In the genomic region with DNA sequence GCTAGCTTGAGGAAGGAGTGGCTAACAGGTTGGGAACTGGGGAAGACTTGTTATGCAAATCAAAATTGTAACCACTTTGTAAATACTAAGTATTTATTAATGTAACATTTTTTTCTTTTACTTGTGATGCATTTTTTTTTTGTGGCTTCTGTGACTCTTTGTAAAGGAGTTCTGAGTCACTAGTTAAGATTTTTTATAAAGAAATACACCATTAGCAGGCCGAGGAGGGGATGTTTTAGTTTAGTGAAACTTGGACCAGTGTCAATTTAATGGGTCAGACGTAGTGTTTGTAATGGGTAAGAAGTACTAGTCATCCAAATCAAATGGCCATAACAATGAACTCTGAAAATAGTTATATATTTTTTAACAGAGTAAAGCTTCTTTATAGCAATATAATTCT, we compare ENCODE assay signal across 15 cellular contexts. TPM values are rescaled to one million over a fixed set of nuclear protein-coding genes. Genes with fewer than 3 reads are reported as not detected.
DNase-seq lines count a peak whose midpoint lies in the region; ATAC-seq and TF ChIP-seq lines count a peak whose summit lies in the region.
"Had no signal": no experiment of that assay in that cellular context is flagged by ENCODE, and none has a peak within 500 bp of the region (broad histone marks: within the 10 kb centered on the region; RNA-seq: fewer than 3 reads in every experiment).

No MANE protein-coding gene starts in this region.

- H3K9me3 Mint-ChIP-seq in activated CD8-positive, alpha-beta memory T cell treated with anti-CD3 and anti-CD28 coated beads, Interleukin-2, amount 10 ng/mL, durations not matched to agents 7 days and 5 days (ENCODE audit: low read depth) = no peaks in the 10 kb centered on the region
- H3K9me3 Mint-ChIP-seq in progenitor cell of endocrine pancreas (ENCODE audit: low read depth) = no peaks in the 10 kb centered on the region
- H3K9me3 Mint-ChIP-seq: activated T-cell treated with anti-CD3 and anti-CD28 coated beads, Interleukin-2, amount 50 U/mL, for 72 hours; brain; stimulated activated naive CD8-positive, alpha-beta T cell treated with anti-CD3 and anti-CD28 coated beads, Interleukin-15, amount 100 ng/mL, for 72 hours had no signal

- no peak overlapping the region for H3K27ac ChIP-seq in RWPE1
- peak overlapping the region; percentile 82 for H3K27ac ChIP-seq in epithelial cell of prostate
- H3K27ac ChIP-seq: psoas muscle had no signal

- H3K27me3 Mint-ChIP-seq in activated CD8-positive, alpha-beta memory T cell treated with anti-CD3 and anti-CD28 coated beads, Interleukin-2, amount 10 ng/mL, durations not matched to agents 7 days and 5 days = peaks cover 3% of the 10 kb centered on the region
- no peaks in the 10 kb centered on the region for H3K27me3 Mint-ChIP-seq in progenitor cell of endocrine pancreas
- H3K27me3 Mint-ChIP-seq: brain; CD4-positive, CD25-positive, alpha-beta regulatory T cell; stimulated activated naive CD8-positive, alpha-beta T cell treated with anti-CD3 and anti-CD28 coated beads, Interleukin-15, amount 100 ng/mL, for 72 hours had no signal

- peaks cover 5% of the 10 kb centered on the region for H3K4me1 Mint-ChIP-seq in activated CD8-positive, alpha-beta memory T cell treated with anti-CD3 and anti-CD28 coated beads, Interleukin-2, amount 10 ng/mL, durations not matched to agents 7 days and 5 days
- no peaks in the 10 kb centered on the region for H3K4me1 Mint-ChIP-seq in progenitor cell of endocrine pancreas (ENCODE audit: low read depth)
- H3K4me1 Mint-ChIP-seq: CD4-positive, CD25-positive, alpha-beta regulatory T cell had no signal

- TF ChIP-seq CTCF in RWPE1 (conservative IDR thresholded peaks at IDR 0.05; ENCODE audit: low read depth) (no peak), progenitor cell of endocrine pancreas (IDR thresholded peaks at IDR 0.05; ENCODE audit: unreplicated experiment) (no peak)

- no peaks in the 10 kb centered on the region for H3K36me3 Mint-ChIP-seq in activated CD8-positive, alpha-beta memory T cell treated with anti-CD3 and anti-CD28 coated beads, Interleukin-2, amount 10 ng/mL, durations not matched to agents 7 days and 5 days
- no peaks in the 10 kb centered on the region for H3K36me3 Mint-ChIP-seq in progenitor cell of endocrine pancreas (ENCODE audit: insufficient read depth)
- H3K36me3 Mint-ChIP-seq: CD4-positive, CD25-positive, alpha-beta regulatory T cell had no signal

- POLR2A ChIA-PET in RWPE1 (lab: Yijun Ruan, JAX; ENCODE audit: low non-redundant PET) = no interaction called here

- H3K4me3 Mint-ChIP-seq in activated CD8-positive, alpha-beta memory T cell treated with anti-CD3 and anti-CD28 coated beads, Interleukin-2, amount 10 ng/mL, durations not matched to agents 7 days and 5 days = no peak overlapping the region
- no peak overlapping the region for H3K4me3 Mint-ChIP-seq in progenitor cell of endocrine pancreas (ENCODE audit: low read depth)
- H3K4me3 Mint-ChIP-seq: activated T-cell treated with anti-CD3 and anti-CD28 coated beads, Interleukin-2, amount 50 U/mL, for 72 hours; brain; CD4-positive, CD25-positive, alpha-beta regulatory T cell; stimulated activated naive CD8-positive, alpha-beta T cell treated with anti-CD3 and anti-CD28 coated beads, Interleukin-15, amount 100 ng/mL, for 72 hours had no signal

- no peak for ATAC-seq in activated CD8-positive, alpha-beta memory T cell treated with anti-CD3 and anti-CD28 coated beads, Interleukin-2, amount 10 ng/mL, durations not matched to agents 7 days and 5 days
- ATAC-seq: activated T-cell treated with anti-CD3 and anti-CD28 coated beads, Interleukin-2, amount 50 U/mL, for 72 hours; psoas muscle; stimulated activated naive CD8-positive, alpha-beta T cell treated with anti-CD3 and anti-CD28 coated beads, Interleukin-15, amount 100 ng/mL, for 72 hours had no signal

- CTCF ChIA-PET in RWPE1 (lab: Yijun Ruan, JAX) = interaction anchor here (1.0 kb wide), 1 partner anchor 11 kb away, joined by 3 read pairs; no protein-coding TSS in a partner anchor
- CTCF ChIA-PET in activated CD8-positive, alpha-beta memory T cell treated with anti-CD3 and anti-CD28 coated beads, Interleukin-2, amount 10 ng/mL, durations not matched to agents 7 days and 5 days (lab: Charles Lee) = no interaction called here

- no peak overlapping the region for H3K27ac Mint-ChIP-seq in activated CD8-positive, alpha-beta memory T cell treated with anti-CD3 and anti-CD28 coated beads, Interleukin-2, amount 10 ng/mL, durations not matched to agents 7 days and 5 days
- H3K27ac Mint-ChIP-seq in progenitor cell of endocrine pancreas = no peak overlapping the region
- H3K27ac Mint-ChIP-seq: activated T-cell treated with anti-CD3 and anti-CD28 coated beads, Interleukin-2, amount 50 U/mL, for 72 hours; CD4-positive, CD25-positive, alpha-beta regulatory T cell had no signal

- peak; percentile 96 for DNase-seq in EH (ENCODE audit: low read depth)
- peak; percentile 52 for DNase-seq in RWPE1 (ENCODE audit: low spot score)
- DNase-seq in epithelial cell of prostate (ENCODE audit: low read depth, low spot score) = peak; percentile 79
- DNase-seq in renal cortical epithelial cell (ENCODE audit: low read depth) = peak; percentile 92
- DNase-seq in activated CD8-positive, alpha-beta memory T cell treated with anti-CD3 and anti-CD28 coated beads, Interleukin-2, amount 10 ng/mL, durations not matched to agents 7 days and 5 days = no peak
- DNase-seq in NCI-H82 treated with DMSO at 0.1 percent for 48 hours (lab: John Stamatoyannopoulos, UW; ENCODE audit: unreplicated experiment) = no peak
- no peak for DNase-seq in progenitor cell of endocrine pancreas (ENCODE audit: low spot score, unreplicated experiment)
- DNase-seq in SKM-1 treated with dmso at 0.1 percent for 144 hours (lab: John Stamatoyannopoulos, UW; ENCODE audit: unreplicated experiment) = no peak
- DNase-seq: activated CD4-positive, alpha-beta T cell treated with anti-CD3 and anti-CD28 coated beads for 1 hour; activated T-cell treated with anti-CD3 and anti-CD28 coated beads, Interleukin-2, amount 50 U/mL, for 72 hours; CD4-positive, CD25-positive, alpha-beta regulatory T cell; Kasumi-1; psoas muscle; stimulated activated naive CD8-positive, alpha-beta T cell treated with anti-CD3 and anti-CD28 coated beads, Interleukin-15, amount 100 ng/mL, for 72 hours had no signal

RNA-seq across cellular contexts. Expression of gene AKAP6, which starts 43.1 kb away (rescaled TPM):
- total RNA-seq in renal cortical epithelial cell (2.4 and 5.1 TPM in 2 replicates), progenitor cell of endocrine pancreas (2.9 and 3.4 TPM in 2 replicates)
- total RNA-seq in activated CD8-positive, alpha-beta memory T cell treated with anti-CD3 and anti-CD28 coated beads, Interleukin-2, amount 10 ng/mL, durations not matched to agents 7 days and 5 days = under 1 TPM; 0.82 to 0.85 TPM

Comparison
In these comparisons a context has a peak if more than half of its experiments do, and no peak if none do; other contexts are left out.
1. DNase-seq: peak in EH (single experiment), RWPE1 (single experiment), epithelial cell of prostate (single experiment) and renal cortical epithelial cell (single experiment); none in activated CD8-positive, alpha-beta memory T cell treated with anti-CD3 and anti-CD28 coated beads, Interleukin-2, amount 10 ng/mL, durations not matched to agents 7 days and 5 days (single experiment), NCI-H82 treated with DMSO at 0.1 percent for 48 hours (single experiment), progenitor cell of endocrine pancreas (single experiment) and SKM-1 treated with dmso at 0.1 percent for 144 hours (single experiment).